8 cellular contexts compared by ENCODE assay signal in genomic region chr6:3612341-3613041, GRCh38.
DNase-seq lines count a peak whose midpoint lies in the region; FAIRE-seq and TF ChIP-seq lines count a peak whose summit lies in the region.

No MANE protein-coding gene starts in this region.

- WGBS in mesendoderm (ENCODE audit: extremely low coverage, insufficient coverage, low lambda C conversion rate): no CpG with 5 or more reads among the region's 8 CpGs

- H3K79me1 ChIP-seq in mesendoderm (ENCODE audit: low read length): no peaks in the 10 kb centered on the region

- H3K27ac ChIP-seq in mesendoderm (ENCODE audit: low read depth, low read length): no peak overlapping the region

- H2AK5ac ChIP-seq in mesendoderm (ENCODE audit: low read length): no peak overlapping the region

- no peak overlapping the region for H2BK15ac ChIP-seq in mesendoderm (replicated peaks; ENCODE audit: low read depth)

- H3K4me3 ChIP-seq in mesendoderm (ENCODE audit: low read length): no peak overlapping the region

- no peak for FAIRE-seq in GM12892 (lab: Jason Lieb, UNC)

- H3K36me3 ChIP-seq in mesendoderm (ENCODE audit: control insufficient read depth, insufficient read depth, low read length): no peaks in the 10 kb centered on the region

- no peak overlapping the region for H3K4ac ChIP-seq in mesendoderm (ENCODE audit: low read depth, low read length)

- TF ChIP-seq POLR2A in GM12892 (IDR thresholded peaks at IDR 0.05; ENCODE audit: low read depth, low read length): no peak

- H3K56ac ChIP-seq in mesendoderm (ENCODE audit: low read length): no peak overlapping the region

- H3K9ac ChIP-seq in mesendoderm (ENCODE audit: low read length): no peak overlapping the region

- H3K4me2 ChIP-seq in mesendoderm (ENCODE audit: low read length): no peak overlapping the region

- H2BK5ac ChIP-seq in mesendoderm (ENCODE audit: low read length): no peak overlapping the region

- no peaks in the 10 kb centered on the region for H3K4me1 ChIP-seq in mesendoderm (ENCODE audit: control insufficient read depth, low read depth, low read length)

- H2BK120ac ChIP-seq in mesendoderm (ENCODE audit: low read depth, low read length): no peak overlapping the region

- no peak overlapping the region for H4K8ac ChIP-seq in mesendoderm (ENCODE audit: low read depth, low read length)

- H4K5ac ChIP-seq in mesendoderm (ENCODE audit: low read length): no peak overlapping the region

- no peaks in the 10 kb centered on the region for H3K27me3 ChIP-seq in mesendoderm (ENCODE audit: insufficient read depth, low read length, poor library complexity)

- DNase-seq in D341Med (ENCODE audit: low spot score) (peak; percentile 17), NCI-H187 (lab: John Stamatoyannopoulos, UW) (peak; percentile 60 to 66), amniotic epithelial cell (ENCODE audit: low read depth) (peak; percentile 96), mesendoderm (peak; percentile 54), GM12892 (ENCODE audit: insufficient read length) (no peak), SIG-M5 treated with dmso at 0.1 percent for 504 hours (lab: John Stamatoyannopoulos, UW; ENCODE audit: unreplicated experiment) (no peak)
- no peak for DNase-seq in stimulated activated CD4-positive, alpha-beta T cell treated with anti-CD3 and anti-CD28 coated beads, Interleukin-2, amount 100 ng/mL, for 48 hours
- DNase-seq in central memory CD4-positive, alpha-beta T cell: no peak

- H3K79me2 ChIP-seq in mesendoderm (ENCODE audit: control insufficient read depth, insufficient read depth, low read length): no peaks in the 10 kb centered on the region

- no peak overlapping the region for H3K23ac ChIP-seq in mesendoderm (ENCODE audit: low read length)

- no peak overlapping the region for H3K18ac ChIP-seq in mesendoderm (ENCODE audit: low read length)

Comparison
In these comparisons a context has a peak if more than half of its experiments do, and no peak if none do; other contexts are left out.
1. DNase-seq: peak in D341Med (single experiment), NCI-H187 (2 of 2), amniotic epithelial cell (single experiment) and mesendoderm (single experiment); none in GM12892 (single experiment), stimulated activated CD4-positive, alpha-beta T cell treated with anti-CD3 and anti-CD28 coated beads, Interleukin-2, amount 100 ng/mL, for 48 hours (0 of 2), central memory CD4-positive, alpha-beta T cell (single experiment) and SIG-M5 treated with dmso at 0.1 percent for 504 hours (single experiment).